18 cellular contexts compared by ENCODE assay signal in the genomic region with DNA sequence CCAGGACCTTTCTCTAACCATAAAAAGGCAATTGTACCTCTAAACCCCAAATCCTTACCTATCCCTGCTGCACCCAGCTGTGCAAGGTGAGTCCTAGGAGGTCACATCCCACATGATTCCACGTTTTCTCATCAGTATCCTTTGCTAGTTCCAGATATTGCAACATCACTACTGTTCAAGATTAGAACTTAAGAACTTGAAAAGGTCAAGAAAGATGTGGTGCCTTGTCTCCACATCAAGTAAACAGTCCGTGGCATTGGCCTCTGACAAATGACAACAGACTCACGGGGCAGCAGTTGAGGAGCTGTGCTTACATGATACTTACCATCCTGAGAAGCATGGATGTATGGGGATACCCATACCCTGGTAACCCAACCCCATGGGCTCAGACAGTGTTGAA.
A peak's percentile ranks its signal among the peaks of the same experiment; 100 is the strongest.
DNase-seq lines count a peak whose midpoint lies in the region; ATAC-seq, FAIRE-seq and TF ChIP-seq lines count a peak whose summit lies in the region.
"Had no signal": no experiment of that assay in that cellular context is flagged by ENCODE, and none has a peak within 500 bp of the region (broad histone marks: within the 10 kb centered on the region; RNA-seq: fewer than 3 reads in every experiment).

No MANE protein-coding gene starts in this region.

- H3K4me2 ChIP-seq in K562 (ENCODE audit: insufficient read depth, low read length) = no peak overlapping the region
- H3K4me2 ChIP-seq in hepatocyte = peak overlapping the region; percentile 4
- H3K4me2 ChIP-seq: PC-9 had no signal

- TF ChIP-seq RAD21 in K562 (CRISPR knock-in tag; conservative IDR thresholded peaks at IDR 0.05 in 1 of 2, IDR thresholded peaks at IDR 0.05 in 1 of 2) = no peak

- no peaks in the 10 kb centered on the region for H3K36me3 Mint-ChIP-seq in stimulated activated effector memory CD8-positive, alpha-beta T cell treated with anti-CD3 and anti-CD28 coated beads, Interleukin-12 subunit alpha, Interleukin-12 subunit beta, amount 100 ng/mL, for 72 hours

- intact Hi-C loops in K562 (cut with micrococcal nuclease) = no loop called here

- no peaks in the 10 kb centered on the region for H3K9me3 ChIP-seq in K562 (replicated peaks; ENCODE audit: control insufficient read depth, insufficient read depth, low read depth, low read length)
- H3K9me3 ChIP-seq in hepatocyte (ENCODE audit: low read depth) = no peaks in the 10 kb centered on the region
- no peaks in the 10 kb centered on the region for H3K9me3 ChIP-seq in stomach smooth muscle (ENCODE audit: control insufficient read depth in 2 of 2, low read length in 2 of 2)

- no peaks in the 10 kb centered on the region for H3K9me1 ChIP-seq in K562 (ENCODE audit: control insufficient read depth, insufficient read depth, low read length)

- H3K79me2 ChIP-seq in K562 (ENCODE audit: control insufficient read depth, insufficient read depth, low read length) (no peaks in the 10 kb centered on the region), hepatocyte (no peaks in the 10 kb centered on the region)

- DNase-seq in NCI-H82 (lab: John Stamatoyannopoulos, UW) = peak; percentile 58
- no peak for DNase-seq in NCI-H82 treated with DMSO at 0.1 percent for 48 hours (lab: John Stamatoyannopoulos, UW; ENCODE audit: unreplicated experiment)
- DNase-seq in K562 (ENCODE audit: extremely low read depth in 1 of 4, low spot score in 3 of 4) = no peak
- no peak for DNase-seq in hepatocyte (ENCODE audit: low spot score)
- no peak for DNase-seq in stimulated activated effector memory CD8-positive, alpha-beta T cell treated with anti-CD3 and anti-CD28 coated beads, Interleukin-12 subunit alpha, Interleukin-12 subunit beta, amount 100 ng/mL, for 72 hours (ENCODE audit: low spot score in 2 of 2)
- DNase-seq: 8988T, C1 segment of cervical spinal cord, DMS 273 treated with DMSO at 0.1 percent for 48 hours, EL, H7, KBM-7, NCI-H2107, NCI-H69, PC-9 had no signal

- CTCF ChIA-PET in K562 (lab: Yijun Ruan, JAX; ENCODE audit: low intra/inter-chr PET ratio) = no interaction called here

- no peak for TF ChIP-seq POLR2A in K562 (conservative IDR thresholded peaks at IDR 0.05)

- H3K36me3 ChIP-seq in K562 (ENCODE audit: control insufficient read depth, insufficient read depth, low read length) (no peaks in the 10 kb centered on the region), hepatocyte (replicated peaks; ENCODE audit: insufficient read depth, low read depth) (no peaks in the 10 kb centered on the region), stomach smooth muscle (ENCODE audit: control insufficient read depth in 2 of 2, insufficient read depth in 2 of 2, low read length in 2 of 2) (no peaks in the 10 kb centered on the region)

- TF ChIP-seq EP300 in K562 (IDR thresholded peaks at IDR 0.05; ENCODE audit: low read length) = no peak

- POLR2A ChIA-PET in K562 (lab: Yijun Ruan, JAX) = no interaction called here

- in situ Hi-C loops in K562 (cut with MboI) = no loop called here

- H3K4me3 ChIP-seq in K562 (no peak overlapping the region), hepatocyte (no peak overlapping the region), stomach smooth muscle (ENCODE audit: low read length in 2 of 2) (peak overlapping the region in 1 of 2 donors; percentile 10)
- H3K4me3 ChIP-seq: PC-9 had no signal

- H3K4me3 Mint-ChIP-seq in stimulated activated effector memory CD8-positive, alpha-beta T cell treated with anti-CD3 and anti-CD28 coated beads, Interleukin-12 subunit alpha, Interleukin-12 subunit beta, amount 100 ng/mL, for 72 hours = no peak overlapping the region

- no peak overlapping the region for H3K27ac Mint-ChIP-seq in stimulated activated effector memory CD8-positive, alpha-beta T cell treated with anti-CD3 and anti-CD28 coated beads, Interleukin-12 subunit alpha, Interleukin-12 subunit beta, amount 100 ng/mL, for 72 hours

- no peak overlapping the region for H3K9ac ChIP-seq in K562 (ENCODE audit: insufficient read depth in 1 of 2, low read depth in 2 of 2, low read length in 2 of 2)
- H3K9ac ChIP-seq in stomach smooth muscle (ENCODE audit: low read length in 2 of 2) = no peak overlapping the region

- no peak overlapping the region for H3K27ac ChIP-seq in K562 (ENCODE audit: extremely low read depth, low read depth, low read length)
- H3K27ac ChIP-seq in hepatocyte = peak overlapping the region; percentile 70
- H3K27ac ChIP-seq in stomach smooth muscle (ENCODE audit: low read length) = peak overlapping the region; percentile 46
- H3K27ac ChIP-seq: PC-9 had no signal

- FAIRE-seq in K562 (lab: Jason Lieb, UNC) = no peak
- FAIRE-seq: HTR-8/SVneo had no signal

- peaks cover 15% of the 10 kb centered on the region for H3K4me1 Mint-ChIP-seq in stimulated activated effector memory CD8-positive, alpha-beta T cell treated with anti-CD3 and anti-CD28 coated beads, Interleukin-12 subunit alpha, Interleukin-12 subunit beta, amount 100 ng/mL, for 72 hours

- ATAC-seq in K562 = peak; percentile 29; the same call in 2 of the 3 replicates
- ATAC-seq in HG02938 (IDR thresholded peaks at IDR 0.05; ENCODE audit: unreplicated experiment) = no peak
- no peak for ATAC-seq in HG02840 (IDR thresholded peaks at IDR 0.05; ENCODE audit: low FRiP score, unreplicated experiment)
- no peak for ATAC-seq in stimulated activated effector memory CD8-positive, alpha-beta T cell treated with anti-CD3 and anti-CD28 coated beads, Interleukin-12 subunit alpha, Interleukin-12 subunit beta, amount 100 ng/mL, for 72 hours

- H3K4me1 ChIP-seq in K562 (replicated peaks in 1 of 2; ENCODE audit: control insufficient read depth in 2 of 2, insufficient read depth in 2 of 2, low read length in 2 of 2) (no peaks in the 10 kb centered on the region; a peak in 1 of 5 replicates), hepatocyte (ENCODE audit: insufficient read depth) (peaks cover 18% of the 10 kb centered on the region), stomach smooth muscle (ENCODE audit: control insufficient read depth, insufficient read depth, low read length) (peaks cover 34% of the 10 kb centered on the region)

- H3K9me3 Mint-ChIP-seq in stimulated activated effector memory CD8-positive, alpha-beta T cell treated with anti-CD3 and anti-CD28 coated beads, Interleukin-12 subunit alpha, Interleukin-12 subunit beta, amount 100 ng/mL, for 72 hours = no peaks in the 10 kb centered on the region

- H3K9me2 ChIP-seq in hepatocyte (replicated peaks; ENCODE audit: insufficient read depth) = no peaks in the 10 kb centered on the region

- H4K20me1 ChIP-seq in K562 (replicated peaks; ENCODE audit: control insufficient read depth, insufficient read depth, low read length) (no peaks in the 10 kb centered on the region), hepatocyte (ENCODE audit: insufficient read depth, poor library complexity, severe bottlenecking) (no peaks in the 10 kb centered on the region)

- WGBS in K562 (ENCODE audit: insufficient coverage, low coverage, missing lambda C conversion rate) = 13% methylated on average over 3 of the region's 3 CpGs
- 48% methylated on average over 3 of the region's 3 CpGs for WGBS in hepatocyte (ENCODE audit: low lambda C conversion rate, missing lambda C conversion rate)

- BruUV-seq in K562 (replicated peaks; lab: Mats Ljungman, UMichigan) = no TSS peak

- H3K27me3 ChIP-seq in K562 (ENCODE audit: control insufficient read depth in 2 of 2, insufficient read depth in 2 of 2, low read length in 2 of 2) = no peaks in the 10 kb centered on the region
- no peaks in the 10 kb centered on the region for H3K27me3 ChIP-seq in hepatocyte
- no peaks in the 10 kb centered on the region for H3K27me3 ChIP-seq in stomach smooth muscle (ENCODE audit: control insufficient read depth in 1 of 2, insufficient read depth in 2 of 2, low read length in 2 of 2)

- TF ChIP-seq CTCF in K562 (IDR thresholded peaks at IDR 0.05 in 2 of 3, conservative IDR thresholded peaks at IDR 0.05 in 1 of 3; ENCODE audit: insufficient read depth in 2 of 3, low read depth in 1 of 3, low read length in 3 of 3) (no peak), hepatocyte (IDR thresholded peaks at IDR 0.05; ENCODE audit: poor library complexity) (no peak)

- H2AFZ ChIP-seq in K562 (ENCODE audit: low read depth, low read length) = no peak overlapping the region
- no peak overlapping the region for H2AFZ ChIP-seq in hepatocyte
- H2AFZ ChIP-seq: PC-9 had no signal

TF ChIP-seq in K562, 482 proteins besides CTCF, POLR2A, EP300 and RAD21:
- TF ChIP-seq, protein P1, sequence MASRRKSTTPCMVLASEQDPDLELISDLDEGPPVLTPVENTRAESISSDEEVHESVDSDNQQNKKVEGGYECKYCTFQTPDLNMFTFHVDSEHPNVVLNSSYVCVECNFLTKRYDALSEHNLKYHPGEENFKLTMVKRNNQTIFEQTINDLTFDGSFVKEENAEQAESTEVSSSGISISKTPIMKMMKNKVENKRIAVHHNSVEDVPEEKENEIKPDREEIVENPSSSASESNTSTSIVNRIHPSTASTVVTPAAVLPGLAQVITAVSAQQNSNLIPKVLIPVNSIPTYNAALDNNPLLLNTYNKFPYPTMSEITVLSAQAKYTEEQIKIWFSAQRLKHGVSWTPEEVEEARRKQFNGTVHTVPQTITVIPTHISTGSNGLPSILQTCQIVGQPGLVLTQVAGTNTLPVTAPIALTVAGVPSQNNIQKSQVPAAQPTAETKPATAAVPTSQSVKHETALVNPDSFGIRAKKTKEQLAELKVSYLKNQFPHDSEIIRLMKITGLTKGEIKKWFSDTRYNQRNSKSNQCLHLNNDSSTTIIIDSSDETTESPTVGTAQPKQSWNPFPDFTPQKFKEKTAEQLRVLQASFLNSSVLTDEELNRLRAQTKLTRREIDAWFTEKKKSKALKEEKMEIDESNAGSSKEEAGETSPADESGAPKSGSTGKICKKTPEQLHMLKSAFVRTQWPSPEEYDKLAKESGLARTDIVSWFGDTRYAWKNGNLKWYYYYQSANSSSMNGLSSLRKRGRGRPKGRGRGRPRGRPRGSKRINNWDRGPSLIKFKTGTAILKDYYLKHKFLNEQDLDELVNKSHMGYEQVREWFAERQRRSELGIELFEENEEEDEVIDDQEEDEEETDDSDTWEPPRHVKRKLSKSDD (conservative IDR thresholded peaks at IDR 0.05; ENCODE audit: low read length) = no peak
- TF ChIP-seq, protein P2, sequence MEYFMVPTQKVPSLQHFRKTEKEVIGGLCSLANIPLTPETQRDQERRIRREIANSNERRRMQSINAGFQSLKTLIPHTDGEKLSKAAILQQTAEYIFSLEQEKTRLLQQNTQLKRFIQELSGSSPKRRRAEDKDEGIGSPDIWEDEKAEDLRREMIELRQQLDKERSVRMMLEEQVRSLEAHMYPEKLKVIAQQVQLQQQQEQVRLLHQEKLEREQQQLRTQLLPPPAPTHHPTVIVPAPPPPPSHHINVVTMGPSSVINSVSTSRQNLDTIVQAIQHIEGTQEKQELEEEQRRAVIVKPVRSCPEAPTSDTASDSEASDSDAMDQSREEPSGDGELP (CRISPR knock-in tag; IDR thresholded peaks at IDR 0.05; ENCODE audit: borderline replicate concordance) = no peak
- TF ChIP-seq CEBPG (CRISPR knock-in tag; IDR thresholded peaks at IDR 0.05) = no peak
- peak; percentile 49 to 66 for TF ChIP-seq CEBPG (tag; conservative IDR thresholded peaks at IDR 0.05 in 1 of 2, IDR thresholded peaks at IDR 0.05 in 1 of 2)
- TF ChIP-seq CEBPB (tag; IDR thresholded peaks at IDR 0.05) = peak; percentile 77
